Comparison of ENCODE assay signal across 10 cellular contexts in the genomic region with DNA sequence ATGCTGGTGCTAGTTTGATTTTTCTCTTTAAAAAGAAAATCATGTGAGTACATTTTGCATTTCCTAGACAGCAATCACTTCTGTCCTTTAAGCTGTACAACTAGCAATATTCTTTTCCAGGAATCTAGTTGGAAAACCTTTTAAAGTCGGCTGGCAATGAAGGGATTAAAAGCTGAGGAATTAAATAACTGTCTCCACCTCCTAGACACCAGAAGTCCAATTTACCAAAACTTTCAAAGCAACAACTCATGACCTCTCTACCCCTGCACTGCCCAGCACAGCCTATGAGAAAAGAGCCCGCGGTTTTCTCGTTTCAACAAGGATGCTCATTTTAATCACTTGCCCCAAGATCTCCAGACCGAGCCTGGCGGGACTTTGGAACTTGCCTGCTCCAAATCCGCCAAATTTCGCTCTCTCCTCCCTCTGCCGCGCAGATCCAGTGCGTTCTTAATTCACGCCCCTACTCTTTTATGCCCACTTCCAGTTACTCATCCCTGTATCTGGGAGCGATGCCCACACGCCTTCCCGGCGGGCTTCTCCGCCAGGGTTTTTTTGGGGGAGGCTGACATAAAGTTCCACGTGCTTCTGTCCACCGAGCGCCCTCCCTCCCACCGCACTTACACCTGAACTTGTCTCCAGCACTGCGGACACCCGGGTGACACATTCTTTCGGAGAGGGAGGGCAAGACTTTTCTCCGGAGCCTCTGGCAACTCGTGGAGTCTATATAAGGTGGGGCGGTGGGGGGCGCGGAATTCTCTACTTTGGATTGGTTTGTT. TPM values are rescaled to one million over a fixed set of nuclear protein-coding genes. Genes with fewer than 3 reads are reported as not detected.
DNase-seq lines count a peak whose midpoint lies in the region; TF ChIP-seq lines count a peak whose summit lies in the region.
"Had no signal": no experiment of that assay in that cellular context is flagged by ENCODE, and none has a peak within 500 bp of the region (broad histone marks: within the 10 kb centered on the region; RNA-seq: fewer than 3 reads in every experiment).

No MANE protein-coding gene starts in this region.

- H3K27me3 ChIP-seq in H7 (ENCODE audit: control insufficient read depth, insufficient read depth, low read length) = peaks cover 32% of the 10 kb centered on the region
- no peaks in the 10 kb centered on the region for H3K27me3 ChIP-seq in testis
- H3K27me3 ChIP-seq in Peyer's patch = no peaks in the 10 kb centered on the region

- H3K36me3 ChIP-seq in H7 (replicated peaks; ENCODE audit: control insufficient read depth, insufficient read depth, low read length) (no peaks in the 10 kb centered on the region; the same call in 1 of the 2 replicates), testis (ENCODE audit: low read depth, missing control alignments) (no peaks in the 10 kb centered on the region), Peyer's patch (no peaks in the 10 kb centered on the region)

- H3K4me3 ChIP-seq in H7 (ENCODE audit: insufficient read depth, low read depth, low read length) (peak overlapping the region; percentile 73), testis (peak overlapping the region; percentile 69 to 76), Peyer's patch (peak overlapping the region in 1 of 4 donors; percentile 67)

- peak; percentile 39 for DNase-seq in H7
- DNase-seq in ecto neural progenitor cell (ENCODE audit: low spot score) = peak; percentile 56
- DNase-seq in medulla oblongata (ENCODE audit: extremely low spot score) = peak; percentile 23
- DNase-seq in testis = peak; percentile 31
- no peak for DNase-seq in NCI-H146 treated with DMSO at 0.1 percent for 48 hours (lab: John Stamatoyannopoulos, UW; ENCODE audit: unreplicated experiment)
- no peak for DNase-seq in NOMO-1 treated with dmso at 0.1 percent for 144 hours (lab: John Stamatoyannopoulos, UW; ENCODE audit: unreplicated experiment)
- no peak for DNase-seq in A172 (ENCODE audit: low spot score)
- no peak for DNase-seq in Peyer's patch
- DNase-seq: activated effector memory CD4-positive, alpha-beta T cell treated with Interleukin-2 at 50 U/mL for 16 hours; NCI-H2029 had no signal

- no peaks in the 10 kb centered on the region for H3K9me3 ChIP-seq in testis
- no peaks in the 10 kb centered on the region for H3K9me3 ChIP-seq in Peyer's patch

- H3K27ac ChIP-seq in testis (no peak overlapping the region), Peyer's patch (peak overlapping the region in 1 of 4 donors; percentile 71)

- H3K4me1 ChIP-seq in testis (peaks cover 4% of the 10 kb centered on the region), Peyer's patch (peaks cover 0 to 14% (median 0%) of the 10 kb centered on the region in 4 donors)

- intact Hi-C loops in testis (cut with DNase I; ENCODE audit: low total_unique reads) = no loop called here

- 16% methylated on average over 28 to 29 of the region's 29 CpGs for WGBS in testis, 2 donors

- no peak for TF ChIP-seq CTCF in testis (IDR thresholded peaks at IDR 0.05)
- TF ChIP-seq CTCF in Peyer's patch (IDR thresholded peaks at IDR 0.05) = no peak

- no peak for TF ChIP-seq POLR2A in testis (IDR thresholded peaks at IDR 0.05)
- no peak for TF ChIP-seq POLR2A in Peyer's patch (IDR thresholded peaks at IDR 0.05)

RNA-seq across cellular contexts. Expression of a gene that starts 2.5 kb away (rescaled TPM):
- 0.48 and 0.89 TPM in 2 replicates for total RNA-seq in H7 (2014; rRNA removed; shearing (Covaris generic))
- total RNA-seq in testis (10 to 100 TPM; 13.1 to 13.4 TPM), Peyer's patch (1 to 10 TPM in 1 of 4 donors, not detected in 3; 1.5 TPM)
- polyA plus RNA-seq in testis (ENCODE audit: insufficient read depth, low read depth, low replicate concordance) = 5.0 TPM
- not detected in 2 replicates for total RNA-seq in A172 (2014; rRNA removed; shearing (Covaris generic))

Comparison
In these comparisons a context has a peak if more than half of its experiments do, and no peak if none do; other contexts are left out.
1. DNase-seq: peak in H7 (single experiment), ecto neural progenitor cell (single experiment), medulla oblongata (single experiment) and testis (single experiment); none in NCI-H146 treated with DMSO at 0.1 percent for 48 hours (single experiment), NOMO-1 treated with dmso at 0.1 percent for 144 hours (single experiment), A172 (single experiment) and Peyer's patch (0 of 3).